ENCODE assay signal across 10 cellular contexts in the genomic region with DNA sequence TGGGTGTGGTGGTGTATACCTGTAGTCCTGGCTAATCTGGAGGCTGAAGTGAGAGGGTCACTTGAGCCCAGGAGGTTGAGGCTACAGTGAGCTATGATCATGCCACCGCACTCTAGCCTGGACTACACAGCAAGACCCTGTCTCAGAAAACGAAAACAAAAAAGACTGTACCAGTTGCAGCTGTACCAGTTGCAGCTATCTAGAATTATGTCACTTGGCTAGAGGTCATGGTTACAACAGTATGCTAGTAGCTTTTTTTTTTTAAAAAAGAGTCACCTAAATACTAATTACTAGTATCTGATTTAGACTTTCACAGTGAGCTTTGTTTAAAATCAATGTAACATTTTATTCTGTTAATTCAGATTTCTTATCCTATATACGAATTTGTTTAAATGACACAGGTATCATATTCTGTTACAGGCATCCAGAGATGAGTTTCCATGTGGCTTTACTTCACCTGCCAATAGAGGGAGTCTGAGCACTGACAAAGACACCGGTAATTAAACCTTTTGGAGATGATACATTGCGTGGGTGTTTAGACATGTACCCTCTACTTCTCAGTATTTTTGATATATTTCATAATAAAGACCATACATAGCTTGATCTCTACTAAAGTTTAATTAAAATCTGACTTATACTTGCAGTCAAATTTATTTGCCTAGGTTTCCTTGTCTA.
DNase-seq lines count a peak whose midpoint lies in the region; TF ChIP-seq lines count a peak whose summit lies in the region.
"Had no signal": no experiment of that assay in that cellular context is flagged by ENCODE, and none has a peak within 500 bp of the region (broad histone marks: within the 10 kb centered on the region; RNA-seq: fewer than 3 reads in every experiment).

No MANE protein-coding gene starts in this region.

- no peaks in the 10 kb centered on the region for H3K9me3 ChIP-seq in tibial artery

- no peaks in the 10 kb centered on the region for H3K27me3 ChIP-seq in tibial artery

- intact Hi-C loops in tibial artery (cut with DNase I; ENCODE audit: low total_unique reads) = no loop called here

- H3K4me3 ChIP-seq in AG10803 (ENCODE audit: low read length) = no peak overlapping the region
- no peak overlapping the region for H3K4me3 ChIP-seq in fibroblast of mammary gland (ENCODE audit: control insufficient read depth, low read depth, low read length)
- H3K4me3 ChIP-seq in tibial artery = no peak overlapping the region

- H3K4me1 ChIP-seq in tibial artery = no peaks in the 10 kb centered on the region

- TF ChIP-seq CTCF in AG10803 (conservative IDR thresholded peaks at IDR 0.05; ENCODE audit: low read length) (peak; percentile 27), GM12874 (IDR thresholded peaks at IDR 0.05; ENCODE audit: insufficient read depth, low read depth, low read length) (peak; percentile 30; the same call in 1 of the 2 replicates), fibroblast of mammary gland (conservative IDR thresholded peaks at IDR 0.05; ENCODE audit: control insufficient read depth, insufficient read depth, low read depth, low read length) (peak; percentile 46), tibial artery (IDR thresholded peaks at IDR 0.05) (no peak)

- peaks cover 13 to 25% (median 24%) of the 10 kb centered on the region in 3 donors for H3K36me3 ChIP-seq in tibial artery

- no peak overlapping the region for H3K27ac ChIP-seq in tibial artery

- DNase-seq in AG10803 (ENCODE audit: low read depth) (no peak), NCI-H748 treated with DMSO at 0.1 percent for 48 hours (lab: John Stamatoyannopoulos, UW) (peak; percentile 39), fibroblast of mammary gland (ENCODE audit: low read depth) (peak; percentile 11), kidney glomerular epithelial cell (lab: John Stamatoyannopoulos, UW) (no peak), tibial artery (no peak), NCI-H2171 (lab: John Stamatoyannopoulos, UW) (no peak)
- no peak for DNase-seq in effector CD8-positive, alpha-beta T cell (lab: John Stamatoyannopoulos, UW)
- DNase-seq: activated CD8-positive, alpha-beta memory T cell treated with anti-CD3 and anti-CD28 coated beads, Interleukin-2, amount 50 U/mL, for 4 hours; stimulated activated CD4-positive, alpha-beta T cell treated with anti-CD3 and anti-CD28 coated beads, Interleukin-4, amount 100 ng/mL, for 4 hours had no signal

Comparison
In these comparisons a context has a peak if more than half of its experiments do, and no peak if none do; other contexts are left out.
1. DNase-seq: peak in NCI-H748 treated with DMSO at 0.1 percent for 48 hours (single experiment) and fibroblast of mammary gland (single experiment); none in AG10803 (single experiment), kidney glomerular epithelial cell (single experiment), tibial artery (0 of 2), effector CD8-positive, alpha-beta T cell (single experiment) and NCI-H2171 (single experiment).
2. CTCF ChIP-seq: peak in AG10803 (single experiment), GM12874 (single experiment) and fibroblast of mammary gland (single experiment); none in tibial artery (0 of 2).